16 cellular contexts compared by ENCODE assay signal in genomic region chr20:4703281-4703676, GRCh38. TPM values are rescaled to one million over a fixed set of nuclear protein-coding genes. Genes with fewer than 3 reads are reported as not detected.
DNase-seq lines count a peak whose midpoint lies in the region; ATAC-seq and TF ChIP-seq lines count a peak whose summit lies in the region.
"Had no signal": no experiment of that assay in that cellular context is flagged by ENCODE, and none has a peak within 500 bp of the region (broad histone marks: within the 10 kb centered on the region; RNA-seq: fewer than 3 reads in every experiment).

No MANE protein-coding gene starts in this region.

- no peak for TF ChIP-seq EP300 in gastroesophageal sphincter (IDR thresholded peaks at IDR 0.05)

- H3K27me3 ChIP-seq in right atrium auricular region, result no peaks in the 10 kb centered on the region
- no peaks in the 10 kb centered on the region for H3K27me3 ChIP-seq in RWPE2 (ENCODE audit: insufficient read depth, poor library complexity, severe bottlenecking)
- H3K27me3 ChIP-seq in gastroesophageal sphincter, result no peaks in the 10 kb centered on the region
- H3K27me3 ChIP-seq: MG63, Peyer's patch had no signal

- H3K27ac ChIP-seq in right atrium auricular region (no peak overlapping the region), RWPE2 (ENCODE audit: poor library complexity, severe bottlenecking) (peak overlapping the region; percentile 24), gastroesophageal sphincter (no peak overlapping the region)
- H3K27ac ChIP-seq: C4-2B had no signal

- TF ChIP-seq POLR2A in gastroesophageal sphincter (IDR thresholded peaks at IDR 0.05), result no peak

- intact Hi-C loops in left cardiac atrium (cut with DNase I), result no loop called here

- H3K4me1 ChIP-seq in right atrium auricular region, result peaks cover 0 to 17% of the 10 kb centered on the region in 2 donors
- peaks cover 9% of the 10 kb centered on the region for H3K4me1 ChIP-seq in RWPE2 (ENCODE audit: insufficient read depth, poor library complexity, severe bottlenecking)
- H3K4me1 ChIP-seq in gastroesophageal sphincter, result peaks cover 0 to 16% (median 4%) of the 10 kb centered on the region in 3 donors
- H3K4me1 ChIP-seq: Peyer's patch had no signal

- ATAC-seq in left cardiac atrium (no peak), RWPE2 (ENCODE audit: low read depth) (no peak), gastroesophageal sphincter (no peak), GM21576 (IDR thresholded peaks at IDR 0.05; ENCODE audit: unreplicated experiment) (no peak)

- H3K36me3 ChIP-seq in right atrium auricular region (peaks cover 16% of the 10 kb centered on the region), RWPE2 (ENCODE audit: low read depth) (peaks cover 34% of the 10 kb centered on the region), gastroesophageal sphincter (peaks cover 0 to 22% of the 10 kb centered on the region in 2 donors)

- TF ChIP-seq CTCF in right atrium auricular region (IDR thresholded peaks at IDR 0.05) (no peak), RWPE2 (IDR thresholded peaks at IDR 0.05; ENCODE audit: poor library complexity, severe bottlenecking) (no peak), gastroesophageal sphincter (IDR thresholded peaks at IDR 0.05) (no peak)

- WGBS in gastroesophageal sphincter (ENCODE audit: low coverage in 1 of 2), 2 donors, result 69 to 90% methylated on average over 2 to 6 of the region's 6 CpGs

- H3K4me3 ChIP-seq in right atrium auricular region (no peak overlapping the region), RWPE2 (ENCODE audit: severe bottlenecking) (no peak overlapping the region), gastroesophageal sphincter (no peak overlapping the region)
- H3K4me3 ChIP-seq: GM23338, MG63, Peyer's patch had no signal

- no peaks in the 10 kb centered on the region for H3K9me3 ChIP-seq in right atrium auricular region
- H3K9me3 ChIP-seq in RWPE2 (ENCODE audit: severe bottlenecking), result no peaks in the 10 kb centered on the region
- no peaks in the 10 kb centered on the region for H3K9me3 ChIP-seq in gastroesophageal sphincter
- H3K9me3 ChIP-seq: MG63, Peyer's patch had no signal

- DNase-seq in right atrium auricular region (ENCODE audit: low spot score), result peak; percentile 16
- DNase-seq in left cardiac atrium, result no peak
- DNase-seq in RWPE2 (ENCODE audit: low spot score), result no peak
- peak; percentile 3 for DNase-seq in islet precursor cell
- no peak for DNase-seq in NAMALWA (ENCODE audit: low spot score)
- DNase-seq: NCI-H1092 treated with DMSO at 0.1 percent for 48 hours, NCI-H1694, NCI-H2227 treated with DMSO at 0.1 percent for 48 hours, NCI-H524 treated with DMSO at 0.1 percent for 48 hours, Peyer's patch, SHP77 had no signal

RNA-seq across cellular contexts. Expression of gene PRNP, which starts 17.0 kb away (rescaled TPM):
- total RNA-seq in right atrium auricular region, result 100 to 1,000 TPM; 156 to 221 TPM
- 100 to 1,000 TPM; 138 to 145 TPM for total RNA-seq in left cardiac atrium
- total RNA-seq in gastroesophageal sphincter, result 100 to 1,000 TPM; 209 to 253 (median 211) TPM

RNA-seq across cellular contexts. Expression of gene PRND, which starts 18.4 kb away (rescaled TPM):
- not detected for total RNA-seq in right atrium auricular region
- not detected for total RNA-seq in left cardiac atrium
- not detected for total RNA-seq in gastroesophageal sphincter
- total RNA-seq: Peyer's patch had no signal

Comparison
In these comparisons a context has a peak if more than half of its experiments do, and no peak if none do; other contexts are left out.
1. DNase-seq: peak in right atrium auricular region (single experiment) and islet precursor cell (single experiment); none in left cardiac atrium (single experiment), RWPE2 (single experiment) and NAMALWA (single experiment).